Comparison of ENCODE assay signal across 25 cellular contexts in the genomic region with DNA sequence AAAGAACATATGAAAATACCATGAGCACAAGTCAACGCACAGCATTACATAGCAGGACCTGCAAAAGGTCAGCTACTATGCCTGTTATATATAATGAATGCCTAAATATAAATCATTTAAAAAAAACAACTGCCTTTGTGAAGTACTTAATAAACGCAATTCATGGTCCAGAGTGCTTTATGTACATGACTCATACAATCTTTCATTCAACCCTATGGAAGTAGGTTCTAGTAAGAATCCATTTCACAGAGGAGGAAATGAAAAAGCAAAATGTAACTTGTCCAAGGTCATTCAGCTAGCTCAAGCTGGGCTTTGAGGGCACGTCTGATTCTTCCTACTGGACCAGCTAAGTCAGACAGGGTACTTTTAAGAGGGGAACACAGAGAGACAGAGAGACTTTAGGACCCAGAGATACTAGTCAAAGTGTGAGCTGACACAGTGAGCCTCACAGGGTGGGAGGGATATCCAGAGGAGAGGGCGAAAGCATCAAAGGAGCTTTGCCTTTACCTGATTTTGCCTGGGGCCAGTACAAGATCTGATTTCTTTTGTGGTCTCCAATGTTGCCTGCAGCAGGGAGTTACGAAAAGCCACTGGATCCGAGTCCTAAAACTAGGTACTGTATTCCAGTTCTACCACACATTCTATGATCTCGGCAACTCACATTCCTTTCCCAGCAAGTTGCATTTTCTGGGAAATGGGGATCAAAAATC.
DNase-seq lines count a peak whose midpoint lies in the region; ATAC-seq, FAIRE-seq and TF ChIP-seq lines count a peak whose summit lies in the region.
"Had no signal": no experiment of that assay in that cellular context is flagged by ENCODE, and none has a peak within 500 bp of the region (broad histone marks: within the 10 kb centered on the region; RNA-seq: fewer than 3 reads in every experiment).

No MANE protein-coding gene starts in this region.

- no peaks in the 10 kb centered on the region for H3K9me1 ChIP-seq in endothelial cell of umbilical vein (replicated peaks; ENCODE audit: control insufficient read depth, extremely low read depth, insufficient read depth, low read length)

- H3K79me2 ChIP-seq in endothelial cell of umbilical vein (ENCODE audit: control insufficient read depth, insufficient read depth, low read length) = no peaks in the 10 kb centered on the region

- H3K27me3 Mint-ChIP-seq in memory B cell = peaks cover 5% of the 10 kb centered on the region
- H3K27me3 Mint-ChIP-seq: CD4-positive, alpha-beta memory T cell had no signal

- in situ Hi-C loops in gastrocnemius medialis (cut with MboI; ENCODE audit: low sequenced_read_pairs in 4 of 4) = no loop called here

- FAIRE-seq in endothelial cell of umbilical vein (lab: Jason Lieb, UNC) = no peak
- FAIRE-seq: GM18507, HepG2 had no signal

- intact Hi-C loops in endothelial cell of umbilical vein (cut with micrococcal nuclease) (no loop called here), aorta (cut with DNase I) (no loop called here), gastrocnemius medialis (cut with DNase I; ENCODE audit: low total_unique reads) (no loop called here)

- H3K4me3 Mint-ChIP-seq in memory B cell = no peak overlapping the region
- H3K4me3 Mint-ChIP-seq: CD4-positive, alpha-beta memory T cell had no signal

- dilution Hi-C loops in endothelial cell of umbilical vein (cut with MboI; ENCODE audit: extremely low pct_ligation_motif_present, low sequenced_read_pairs) = no loop called here

- H3K36me3 ChIP-seq in endothelial cell of umbilical vein (ENCODE audit: control insufficient read depth in 2 of 2, extremely low read depth in 1 of 2, insufficient read depth in 2 of 2, low read length in 2 of 2) (no peaks in the 10 kb centered on the region), aorta (ENCODE audit: control insufficient read depth in 1 of 2, insufficient read depth in 2 of 2, low read length in 1 of 2) (no peaks in the 10 kb centered on the region), gastrocnemius medialis (no peaks in the 10 kb centered on the region)
- H3K36me3 ChIP-seq: BLaER1, SJCRH30 had no signal

- H3K4me1 ChIP-seq in endothelial cell of umbilical vein (ENCODE audit: control insufficient read depth, extremely low read depth, insufficient read depth, low read length) (no peaks in the 10 kb centered on the region), aorta (ENCODE audit: control insufficient read depth in 1 of 2, insufficient read depth in 2 of 2, low read length in 2 of 2) (no peaks in the 10 kb centered on the region), gastrocnemius medialis (no peaks in the 10 kb centered on the region)
- H3K4me1 ChIP-seq: Caco-2, SJCRH30 had no signal

- H3K27me3 ChIP-seq in endothelial cell of umbilical vein (ENCODE audit: control insufficient read depth in 2 of 2, insufficient read depth in 2 of 2, low read length in 2 of 2) = peaks cover 0 to 3% of the 10 kb centered on the region in 2 experiments
- H3K27me3 ChIP-seq in aorta (ENCODE audit: control insufficient read depth in 1 of 2, insufficient read depth in 2 of 2, low read length in 1 of 2) = no peaks in the 10 kb centered on the region
- H3K27me3 ChIP-seq in gastrocnemius medialis = no peaks in the 10 kb centered on the region
- H3K27me3 ChIP-seq: BLaER1, SJCRH30 had no signal

- no TSS peak for BruUV-seq in endothelial cell of umbilical vein (replicated peaks; lab: Mats Ljungman, UMichigan)

- peak; percentile 39 for DNase-seq in CD1c-positive myeloid dendritic cell (ENCODE audit: extremely low spot score)
- DNase-seq in MV-4-11 (lab: John Stamatoyannopoulos, UW) = peak; percentile 1
- DNase-seq in endothelial cell of umbilical vein (ENCODE audit: low read depth, low spot score) = peak; percentile 14
- no peak for DNase-seq in memory B cell (ENCODE audit: low spot score in 2 of 2)
- DNase-seq in activated effector memory CD4-positive, alpha-beta T cell treated with Interleukin-2 at 50 U/mL for 16 hours = no peak
- DNase-seq in aorta = no peak
- DNase-seq in gastrocnemius medialis = no peak
- DNase-seq: Caco-2; CD4-positive, alpha-beta memory T cell; DMS79 treated with DMSO at 0.1 percent for 48 hours; GM23248; H7; Karpas-422; NCI-H2029; NCI-H446; NCI-H524 treated with DMSO at 0.1 percent for 48 hours; NCI-H82; NK-92 treated with Interleukin-12 subunit alpha and Interleukin-12 subunit beta, amount 100 ng/mL, for 24 hours; PC-9; SJCRH30 had no signal

- ATAC-seq in memory B cell (ENCODE audit: low read depth) (no peak), aorta (ENCODE audit: low FRiP score) (no peak), HG02884 (IDR thresholded peaks at IDR 0.05; ENCODE audit: unreplicated experiment) (no peak), gastrocnemius medialis (no peak)
- ATAC-seq: HepG2, Right ventricle myocardium inferior had no signal

- H3K9me3 Mint-ChIP-seq in memory B cell = no peaks in the 10 kb centered on the region

- CTCF ChIA-PET in endothelial cell of umbilical vein (lab: Charles Lee) = no interaction called here

- TF ChIP-seq POLR2A in endothelial cell of umbilical vein (IDR thresholded peaks at IDR 0.05; ENCODE audit: low read depth, low read length) = no peak
- TF ChIP-seq POLR2A in gastrocnemius medialis (IDR thresholded peaks at IDR 0.05) = no peak

- H4K20me1 ChIP-seq in endothelial cell of umbilical vein (replicated peaks; ENCODE audit: control insufficient read depth, extremely low read depth, insufficient read depth, low read length) = no peaks in the 10 kb centered on the region
- H4K20me1 ChIP-seq: BLaER1 had no signal

- H3K27ac ChIP-seq in endothelial cell of umbilical vein (ENCODE audit: insufficient read depth, low read depth, low read length) (no peak overlapping the region), aorta (ENCODE audit: low read depth in 1 of 2, low read length in 2 of 2) (no peak overlapping the region), gastrocnemius medialis (no peak overlapping the region)
- H3K27ac ChIP-seq: BLaER1, GM23248, PC-9, SJCRH30 had no signal

- peak overlapping the region; percentile 60 for H3K27ac Mint-ChIP-seq in memory B cell
- H3K27ac Mint-ChIP-seq: CD4-positive, alpha-beta memory T cell had no signal

- POLR2A ChIA-PET in endothelial cell of umbilical vein (lab: Charles Lee) = no interaction called here

- H3K4me1 Mint-ChIP-seq in memory B cell = no peaks in the 10 kb centered on the region
- H3K4me1 Mint-ChIP-seq: CD4-positive, alpha-beta memory T cell had no signal

- no peaks in the 10 kb centered on the region for H3K36me3 Mint-ChIP-seq in memory B cell
- H3K36me3 Mint-ChIP-seq: CD4-positive, alpha-beta memory T cell had no signal

- WGBS in aorta, 2 donors = 87 to 90% methylated on average over 7 of the region's 7 CpGs

- no peak overlapping the region for H3K4me2 ChIP-seq in endothelial cell of umbilical vein (ENCODE audit: insufficient read depth, low read length)
- H3K4me2 ChIP-seq: BLaER1, PC-9 had no signal

- no peak overlapping the region for H3K9ac ChIP-seq in endothelial cell of umbilical vein (replicated peaks; ENCODE audit: extremely low read depth, insufficient read depth, low read length)
- H3K9ac ChIP-seq: BLaER1, GM23248 had no signal

- no peak overlapping the region for H2AFZ ChIP-seq in endothelial cell of umbilical vein (ENCODE audit: low read depth, low read length)
- H2AFZ ChIP-seq: GM23248, PC-9 had no signal

- no peak overlapping the region for H3K4me3 ChIP-seq in endothelial cell of umbilical vein (replicated peaks in 1 of 3; ENCODE audit: insufficient read depth in 1 of 3, low read depth in 1 of 3, low read length in 3 of 3)
- H3K4me3 ChIP-seq in aorta (ENCODE audit: low read length in 2 of 2) = no peak overlapping the region
- no peak overlapping the region for H3K4me3 ChIP-seq in gastrocnemius medialis
- H3K4me3 ChIP-seq: BLaER1, GM23248, PC-9, SJCRH30 had no signal

- no peak for TF ChIP-seq CTCF in endothelial cell of umbilical vein (IDR thresholded peaks at IDR 0.05; ENCODE audit: extremely low read depth in 1 of 2, insufficient read depth in 1 of 2, low read depth in 1 of 2, low read length in 2 of 2)
- no peak for TF ChIP-seq CTCF in gastrocnemius medialis (IDR thresholded peaks at IDR 0.05 in 4 of 5, conservative IDR thresholded peaks at IDR 0.05 in 1 of 5)

- H3K9me3 ChIP-seq in endothelial cell of umbilical vein (replicated peaks; ENCODE audit: control insufficient read depth, insufficient read depth, low read length) (no peaks in the 10 kb centered on the region), aorta (ENCODE audit: control insufficient read depth, low read length) (no peaks in the 10 kb centered on the region), gastrocnemius medialis (no peaks in the 10 kb centered on the region)
- H3K9me3 ChIP-seq: BLaER1, SJCRH30 had no signal

TF ChIP-seq in endothelial cell of umbilical vein, 7 proteins besides CTCF, POLR2A, EP300 and RAD21:
- TF ChIP-seq JUN (IDR thresholded peaks at IDR 0.05; ENCODE audit: borderline replicate concordance, insufficient read depth, insufficient read length, low read depth) (peak; percentile 13), EZH2 (IDR thresholded peaks at IDR 0.05; ENCODE audit: borderline replicate concordance, low read depth, low read length, severe bottlenecking) (no peak)

Comparison
In these comparisons a context has a peak if more than half of its experiments do, and no peak if none do; other contexts are left out.
1. DNase-seq: peak in CD1c-positive myeloid dendritic cell (single experiment), MV-4-11 (single experiment) and endothelial cell of umbilical vein (single experiment); none in memory B cell (0 of 2), activated effector memory CD4-positive, alpha-beta T cell treated with Interleukin-2 at 50 U/mL for 16 hours (single experiment), aorta (0 of 2) and gastrocnemius medialis (0 of 2).